In genomic region chr3:73069775-73070444, GRCh38 we compare ENCODE assay signal across 14 cellular contexts.
"Had no signal": no experiment of that assay in that cellular context is flagged by ENCODE, and none has a peak within 500 bp of the region (broad histone marks: within the 10 kb centered on the region; RNA-seq: fewer than 3 reads in every experiment).

No MANE protein-coding gene starts in this region.

- H3K9me3 ChIP-seq: gastrocnemius medialis had no signal

- H3K4me1 ChIP-seq: parathyroid adenoma had no signal

- DNase-seq: activated CD4-positive, alpha-beta T cell treated with anti-CD3 and anti-CD28 coated beads for 1 hour; activated CD8-positive, alpha-beta memory T cell treated with anti-CD3 and anti-CD28 coated beads, Interleukin-2, amount 50 U/mL, for 48 hours; activated gamma-delta T cell treated with Interleukin-2 at 50 U/mL for 16 hours; activated T-cell treated with anti-CD3 and anti-CD28 coated beads, Interleukin-2, amount 50 U/mL, for 72 hours; anterior cingulate cortex; cerebellar nuclear complex; dermis blood vessel endothelial cell; effector memory CD8-positive, alpha-beta T cell; gastrocnemius medialis; left cardiac atrium; stimulated activated CD4-positive, alpha-beta T cell treated with anti-CD3 and anti-CD28 coated beads, Interleukin-12 subunit alpha, Interleukin-12 subunit beta, amount 100 ng/mL, for 4 hours; stimulated activated CD4-positive, alpha-beta T cell treated with anti-CD3 and anti-CD28 coated beads, Interleukin-2, amount 100 ng/mL, for 24 hours had no signal

- H3K4me3 Mint-ChIP-seq: activated T-cell treated with anti-CD3 and anti-CD28 coated beads, Interleukin-2, amount 50 U/mL, for 72 hours; effector memory CD8-positive, alpha-beta T cell had no signal

- H3K9me3 Mint-ChIP-seq: activated T-cell treated with anti-CD3 and anti-CD28 coated beads, Interleukin-2, amount 50 U/mL, for 72 hours; effector memory CD8-positive, alpha-beta T cell had no signal

- H3K27ac ChIP-seq: gastrocnemius medialis, parathyroid adenoma had no signal

- H3K4me3 ChIP-seq: gastrocnemius medialis, lung had no signal

- H3K79me2 ChIP-seq: parathyroid adenoma had no signal

- ATAC-seq: activated T-cell treated with anti-CD3 and anti-CD28 coated beads, Interleukin-2, amount 50 U/mL, for 72 hours; effector memory CD8-positive, alpha-beta T cell; gastrocnemius medialis had no signal

- H2AFZ ChIP-seq: parathyroid adenoma had no signal

- H3K27me3 ChIP-seq: gastrocnemius medialis had no signal

- H3K27me3 Mint-ChIP-seq: effector memory CD8-positive, alpha-beta T cell had no signal

- H3K27ac Mint-ChIP-seq: effector memory CD8-positive, alpha-beta T cell had no signal

- H3K9ac ChIP-seq: parathyroid adenoma had no signal
